ENCODE assay signal across 18 cellular contexts in genomic region chr12:91387461-91388134, GRCh38.
"Had no signal": no experiment of that assay in that cellular context is flagged by ENCODE, and none has a peak within 500 bp of the region (broad histone marks: within the 10 kb centered on the region; RNA-seq: fewer than 3 reads in every experiment).

No MANE protein-coding gene starts in this region.

- H3K4me3 Mint-ChIP-seq: activated CD8-positive, alpha-beta memory T cell treated with anti-CD3 and anti-CD28 coated beads, Interleukin-2, amount 10 ng/mL, durations not matched to agents 7 days and 5 days; activated naive CD8-positive, alpha-beta T cell; activated T-cell treated with anti-CD3 and anti-CD28 coated beads, Interleukin-2, amount 50 U/mL, for 24 hours; T-helper 17 cell had no signal

- H3K4me1 ChIP-seq: colonic mucosa, gastrocnemius medialis had no signal

- FAIRE-seq: endothelial cell of umbilical vein, islet of Langerhans had no signal

- H3K9me3 ChIP-seq: colonic mucosa, gastrocnemius medialis, upper lobe of left lung had no signal

- H3K27me3 ChIP-seq: cardiac muscle cell, colonic mucosa, gastrocnemius medialis, heart right ventricle, upper lobe of left lung had no signal

- H3K27ac Mint-ChIP-seq: activated CD8-positive, alpha-beta memory T cell treated with anti-CD3 and anti-CD28 coated beads, Interleukin-2, amount 10 ng/mL, durations not matched to agents 7 days and 5 days; activated naive CD8-positive, alpha-beta T cell; activated T-cell treated with anti-CD3 and anti-CD28 coated beads, Interleukin-2, amount 50 U/mL, for 24 hours; T-helper 17 cell had no signal

- ATAC-seq: activated CD8-positive, alpha-beta memory T cell treated with anti-CD3 and anti-CD28 coated beads, Interleukin-2, amount 10 ng/mL, durations not matched to agents 7 days and 5 days; gastrocnemius medialis; T-helper 17 cell had no signal

- H3K36me3 ChIP-seq: cardiac muscle cell, colonic mucosa, gastrocnemius medialis, heart right ventricle, upper lobe of left lung had no signal

- H3K27me3 Mint-ChIP-seq: activated naive CD8-positive, alpha-beta T cell; activated T-cell treated with anti-CD3 and anti-CD28 coated beads, Interleukin-2, amount 50 U/mL, for 24 hours had no signal

- H3K27ac ChIP-seq: cardiac muscle cell, colonic mucosa, gastrocnemius medialis had no signal

- H3K4me3 ChIP-seq: cardiac muscle cell, colonic mucosa, gastrocnemius medialis, heart right ventricle, upper lobe of left lung had no signal

- H3K36me3 Mint-ChIP-seq: activated CD8-positive, alpha-beta memory T cell treated with anti-CD3 and anti-CD28 coated beads, Interleukin-2, amount 10 ng/mL, durations not matched to agents 7 days and 5 days had no signal

- DNase-seq: activated CD4-positive, alpha-beta T cell treated with anti-CD3 and anti-CD28 coated beads, Interleukin-2, amount 50 U/mL, for 4 hours; activated CD4-positive, CD25-positive, alpha-beta regulatory T cell treated with anti-CD3 and anti-CD28 coated beads, Interleukin-2, amount 50 U/mL, for 72 hours; activated CD8-positive, alpha-beta memory T cell treated with anti-CD3 and anti-CD28 coated beads, Interleukin-2, amount 10 ng/mL, durations not matched to agents 7 days and 5 days; activated effector memory CD4-positive, alpha-beta T cell treated with anti-CD3 and anti-CD28 coated beads, Interleukin-2, amount 50 U/mL, for 16 hours; activated T-cell treated with anti-CD3 and anti-CD28 coated beads, Interleukin-2, amount 50 U/mL, for 24 hours; aorta; colonic mucosa; gastrocnemius medialis; mesenchymal stem cell; stimulated activated CD4-positive, alpha-beta T cell treated with anti-CD3 and anti-CD28 coated beads, Interleukin-15, amount 100 ng/mL, for 24 hours; stimulated activated CD4-positive, alpha-beta T cell treated with anti-CD3 and anti-CD28 coated beads, Interleukin-4, amount 100 ng/mL, for 4 hours; T-helper 17 cell; upper lobe of left lung had no signal

- H3K4me1 Mint-ChIP-seq: activated CD8-positive, alpha-beta memory T cell treated with anti-CD3 and anti-CD28 coated beads, Interleukin-2, amount 10 ng/mL, durations not matched to agents 7 days and 5 days; T-helper 17 cell had no signal
